Comparison of ENCODE assay signal across 1 cellular context in the genomic region with DNA sequence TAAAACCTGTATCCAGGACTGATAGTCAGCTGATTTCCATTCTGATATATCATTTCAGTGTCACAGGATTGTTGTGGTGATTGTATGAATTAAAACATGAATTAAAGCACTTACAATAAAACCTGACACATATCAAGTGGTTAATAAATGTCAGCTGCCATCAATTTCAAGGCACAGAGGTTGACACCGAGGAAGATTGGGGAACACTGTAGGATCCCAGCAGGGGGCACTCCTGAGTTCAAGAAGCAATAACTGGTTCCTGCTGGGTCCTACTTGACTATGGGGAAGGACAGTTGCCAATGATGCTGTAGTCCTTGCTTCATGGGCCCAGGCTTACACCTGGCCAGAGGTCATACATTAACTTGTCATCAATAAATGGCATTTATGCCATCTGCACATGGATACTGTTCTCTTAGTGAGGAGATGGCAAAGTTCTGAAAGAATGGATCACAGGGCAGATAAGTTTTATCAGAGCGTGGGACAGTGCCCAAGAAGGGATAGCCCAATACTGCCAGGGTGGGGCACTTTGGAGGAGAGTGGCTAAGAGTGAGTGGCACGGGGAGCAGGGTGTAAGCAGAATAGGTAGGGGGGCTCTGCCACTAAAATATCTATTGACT.
TF ChIP-seq lines count a peak whose summit lies in the region.

No MANE protein-coding gene starts in this region.

TF ChIP-seq in liver, 16 proteins besides CTCF, POLR2A, EP300 and RAD21 (continued from another document):
- no peak for TF ChIP-seq RXRA (IDR thresholded peaks at IDR 0.05)
- TF ChIP-seq, protein P1, sequence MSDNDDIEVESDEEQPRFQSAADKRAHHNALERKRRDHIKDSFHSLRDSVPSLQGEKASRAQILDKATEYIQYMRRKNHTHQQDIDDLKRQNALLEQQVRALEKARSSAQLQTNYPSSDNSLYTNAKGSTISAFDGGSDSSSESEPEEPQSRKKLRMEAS (IDR thresholded peaks at IDR 0.05) = no peak
- TF ChIP-seq SP1 (IDR thresholded peaks at IDR 0.05) = no peak
- no peak for TF ChIP-seq NR2F2 (IDR thresholded peaks at IDR 0.05)
- no peak for TF ChIP-seq JUND (IDR thresholded peaks at IDR 0.05)
- no peak for TF ChIP-seq EGR1 (IDR thresholded peaks at IDR 0.05; ENCODE audit: low read depth in 2 of 2)
- no peak for TF ChIP-seq FOXA1 (IDR thresholded peaks at IDR 0.05)
TF ChIP-seq in liver: peak in this region for 0.
